ENCODE assay signal across 21 cellular contexts in genomic region chr2:120862254-120863172, GRCh38.
A peak's percentile ranks its signal among the peaks of the same experiment; 100 is the strongest.
DNase-seq lines count a peak whose midpoint lies in the region; ATAC-seq, FAIRE-seq and TF ChIP-seq lines count a peak whose summit lies in the region.
"Had no signal": no experiment of that assay in that cellular context is flagged by ENCODE, and none has a peak within 500 bp of the region (broad histone marks: within the 10 kb centered on the region; RNA-seq: fewer than 3 reads in every experiment).

No MANE protein-coding gene starts in this region.

- peak overlapping the region; percentile 18; the same call in 1 of the 2 replicates for H2BK5ac ChIP-seq in H1 (ENCODE audit: low read depth, low read length)

- no peak overlapping the region for H3K4me2 ChIP-seq in H1 (ENCODE audit: insufficient read depth in 1 of 2, low read depth in 2 of 2, low read length in 2 of 2)

- TF ChIP-seq POLR2A in H1 (IDR thresholded peaks at IDR 0.05; ENCODE audit: control extremely low read depth in 1 of 2, low read depth in 2 of 2, low read length in 2 of 2), result no peak
- TF ChIP-seq POLR2A in GM12891 (IDR thresholded peaks at IDR 0.05; ENCODE audit: low read depth, low read length), result no peak

- no peaks in the 10 kb centered on the region for H3K9me3 Mint-ChIP-seq in natural killer cell treated with Interleukin-12 subunit alpha and Interleukin-12 subunit beta and Interleukin-15 and Interleukin-18, amount 100 ng/mL, for 72 hours
- no peaks in the 10 kb centered on the region for H3K9me3 Mint-ChIP-seq in natural killer cell
- H3K9me3 Mint-ChIP-seq: activated naive CD8-positive, alpha-beta T cell treated with anti-CD3 and anti-CD28 coated beads, Interleukin-2, amount 50 U/mL, for 24 hours; activated T-helper 1 cell treated with anti-CD3 and anti-CD28 coated beads, Interleukin-12 subunit alpha, Interleukin-12 subunit beta, Interleukin-2, Interleukin-4 antibody, amounts not matched to agents 30 ng/mL and 10 ng/mL and 1 ng/mL, durations not matched to agents 14 hours and 24 hours and 36 hours; stimulated activated memory B cell treated with anti-CD40 and anti-IgM and Interleukin-4, amounts not matched to agents 10 μg/mL and 1 μg/mL and 100 μg/mL, for 72 hours had no signal

- no peak overlapping the region for H3K4ac ChIP-seq in H1 (replicated peaks; ENCODE audit: insufficient read length, low read depth, low read length)

- peak overlapping the region; percentile 60; the same call in 1 of the 2 replicates for H3K18ac ChIP-seq in H1 (ENCODE audit: extremely low read depth, low read length)

- H2BK120ac ChIP-seq in H1 (replicated peaks; ENCODE audit: low read depth, low read length), result no peak overlapping the region

- no peaks in the 10 kb centered on the region for H3K36me3 Mint-ChIP-seq in natural killer cell treated with Interleukin-12 subunit alpha and Interleukin-12 subunit beta and Interleukin-15 and Interleukin-18, amount 100 ng/mL, for 72 hours
- H3K36me3 Mint-ChIP-seq in natural killer cell, result no peaks in the 10 kb centered on the region
- H3K36me3 Mint-ChIP-seq: CD14-positive monocyte; naive thymus-derived CD8-positive, alpha-beta T cell; stimulated activated memory B cell treated with anti-CD40 and anti-IgM and Interleukin-4, amounts not matched to agents 10 μg/mL and 1 μg/mL and 100 μg/mL, for 72 hours had no signal

- H4K91ac ChIP-seq in H1 (replicated peaks; ENCODE audit: insufficient read length, low read length), result no peak overlapping the region

- DNase-seq in natural killer cell treated with Interleukin-12 subunit alpha and Interleukin-12 subunit beta and Interleukin-15 and Interleukin-18, amount 100 ng/mL, for 72 hours (ENCODE audit: low spot score), result peak; percentile 44
- DNase-seq in natural killer cell (no peak), H1 (ENCODE audit: low read depth in 1 of 2, low spot score in 2 of 2) (no peak), mesenteric fat pad (ENCODE audit: low spot score) (peak; percentile 82), GM12891 (ENCODE audit: insufficient read length, low spot score) (no peak), COR-L47 (lab: John Stamatoyannopoulos, UW) (no peak), KBM-7 (no peak)
- DNase-seq: activated CD8-positive, alpha-beta memory T cell treated with anti-CD3 and anti-CD28 coated beads for 24 hours; activated naive CD8-positive, alpha-beta T cell treated with anti-CD3 and anti-CD28 coated beads, Interleukin-2, amount 50 U/mL, for 24 hours; caudate nucleus; naive thymus-derived CD8-positive, alpha-beta T cell; NCI-H1092; NCI-H2107; NCI-H524 treated with DMSO at 0.1 percent for 48 hours; T-helper 17 cell had no signal

- no peak overlapping the region for H2AK5ac ChIP-seq in H1 (ENCODE audit: low read depth, low read length)

- no peak for FAIRE-seq in H1 (lab: Jason Lieb, UNC)
- no peak for FAIRE-seq in GM12891 (lab: Jason Lieb, UNC)
- FAIRE-seq: H54 had no signal

- no peak overlapping the region for H3K23ac ChIP-seq in H1 (ENCODE audit: insufficient read length)

- H4K20me1 ChIP-seq in H1 (replicated peaks in 1 of 2; ENCODE audit: control insufficient read depth in 1 of 2, insufficient read depth in 2 of 2, low read length in 2 of 2), result peaks cover 29 to 35% of the 10 kb centered on the region in 2 experiments

- H2BK20ac ChIP-seq in H1 (ENCODE audit: low read length), result no peak overlapping the region

- no peak for ATAC-seq in natural killer cell treated with Interleukin-12 subunit alpha and Interleukin-12 subunit beta and Interleukin-15 and Interleukin-18, amount 100 ng/mL, for 72 hours
- no peak for ATAC-seq in natural killer cell
- no peak for ATAC-seq in HG03520 (IDR thresholded peaks at IDR 0.05; ENCODE audit: unreplicated experiment)
- ATAC-seq: activated naive CD8-positive, alpha-beta T cell treated with anti-CD3 and anti-CD28 coated beads, Interleukin-2, amount 50 U/mL, for 24 hours; naive thymus-derived CD8-positive, alpha-beta T cell; stimulated activated memory B cell treated with anti-CD40 and anti-IgM and Interleukin-4, amounts not matched to agents 10 μg/mL and 1 μg/mL and 100 μg/mL, for 72 hours; T-helper 17 cell had no signal

- H4K8ac ChIP-seq in H1 (ENCODE audit: extremely low read depth, insufficient read depth, low read length), result no peak overlapping the region

- no peak for TF ChIP-seq CTCF in natural killer cell (IDR thresholded peaks at IDR 0.05)
- TF ChIP-seq CTCF in H1 (IDR thresholded peaks at IDR 0.05; ENCODE audit: control extremely low read depth in 1 of 3, insufficient read depth in 1 of 3, low read depth in 1 of 3, low read length in 3 of 3), result no peak

- WGBS in H1 (ENCODE audit: extremely low coverage in 1 of 2, insufficient coverage in 1 of 2, insufficient read length in 1 of 2, insufficient replicate concordance in 2 of 2, low coverage in 1 of 2, low lambda C conversion rate in 2 of 2, missing lambda C conversion rate in 1 of 2), 2 experiments, result 80% methylated on average over 19 of the region's 19 CpGs; no CpG with 5 or more reads in 1 of the 2 experiments

- H2BK12ac ChIP-seq in H1 (ENCODE audit: low read depth, low read length), result no peak overlapping the region

- H3K27me3 ChIP-seq in H1 (replicated peaks in 1 of 4; ENCODE audit: control insufficient read depth in 3 of 4, extremely low read depth in 1 of 4, insufficient read depth in 3 of 4, low read length in 3 of 4), result peaks cover 0 to 2% (median 0%) of the 10 kb centered on the region in 4 experiments; a peak in 1 of 7 replicates

- no peak for TF ChIP-seq RAD21 in H1 (IDR thresholded peaks at IDR 0.05 in 1 of 2, conservative IDR thresholded peaks at IDR 0.05 in 1 of 2; ENCODE audit: low read depth in 2 of 2, low read length in 2 of 2)

- peaks cover 0 to 42% of the 10 kb centered on the region in 2 experiments; a peak in 1 of 4 replicates for H3K79me2 ChIP-seq in H1 (ENCODE audit: control insufficient read depth in 1 of 2, insufficient read depth in 2 of 2, low read length in 2 of 2)

- peaks cover 5 to 50% (median 25%) of the 10 kb centered on the region in 4 experiments for H3K4me1 ChIP-seq in H1 (replicated peaks in 1 of 4; ENCODE audit: control insufficient read depth in 3 of 4, insufficient read depth in 4 of 4, low read length in 3 of 4)

- H3K79me1 ChIP-seq in H1 (ENCODE audit: low read depth, low read length), result peaks cover 20% of the 10 kb centered on the region

- H3K14ac ChIP-seq in H1 (ENCODE audit: insufficient read length), result no peak overlapping the region

- no peaks in the 10 kb centered on the region for H3K36me3 ChIP-seq in H1 (ENCODE audit: control insufficient read depth in 2 of 4, insufficient read depth in 4 of 4, low read length in 3 of 4)

- H3K9me3 ChIP-seq in H1 (ENCODE audit: insufficient read depth in 2 of 2, low read depth in 1 of 2, low read length in 1 of 2), result no peaks in the 10 kb centered on the region

- no peak overlapping the region for H3K4me3 ChIP-seq in H1 (ENCODE audit: extremely low read depth in 1 of 4, insufficient read depth in 2 of 4, low read depth in 3 of 4, low read length in 4 of 4)

- POLR2A ChIA-PET in H1 (lab: Charles Lee; ENCODE audit: partially characterized antibody), result interaction anchor here (0.6 to 2.5 kb wide), 4 partner anchors 10 to 121 kb away, joined by 3 to 7 read pairs (median 3); no protein-coding TSS in a partner anchor

- H4K5ac ChIP-seq in H1 (ENCODE audit: insufficient read length, low read depth, low read length), result no peak overlapping the region

- H3K27me3 Mint-ChIP-seq in natural killer cell treated with Interleukin-12 subunit alpha and Interleukin-12 subunit beta and Interleukin-15 and Interleukin-18, amount 100 ng/mL, for 72 hours, result peaks cover 0 to 7% of the 10 kb centered on the region in 2 donors
- peaks cover 5 to 12% of the 10 kb centered on the region in 2 donors for H3K27me3 Mint-ChIP-seq in natural killer cell (ENCODE audit: low read depth in 2 of 2)

- CTCF ChIA-PET in H1 (lab: Charles Lee; ENCODE audit: partially characterized antibody), result interaction anchor here (0.6 to 13.2 kb wide), 10 partner anchors 9 to 151 kb away, joined by 3 to 158 read pairs (median 4); no protein-coding TSS in a partner anchor

- H3K4me1 Mint-ChIP-seq in natural killer cell treated with Interleukin-12 subunit alpha and Interleukin-12 subunit beta and Interleukin-15 and Interleukin-18, amount 100 ng/mL, for 72 hours (ENCODE audit: low read depth in 2 of 2), result no peaks in the 10 kb centered on the region
- H3K4me1 Mint-ChIP-seq in natural killer cell, result no peaks in the 10 kb centered on the region
- H3K4me1 Mint-ChIP-seq: activated naive CD8-positive, alpha-beta T cell treated with anti-CD3 and anti-CD28 coated beads, Interleukin-2, amount 50 U/mL, for 24 hours; CD14-positive monocyte; stimulated activated memory B cell treated with anti-CD40 and anti-IgM and Interleukin-4, amounts not matched to agents 10 μg/mL and 1 μg/mL and 100 μg/mL, for 72 hours; T-helper 17 cell had no signal

- no peak overlapping the region for H3K9ac ChIP-seq in H1 (replicated peaks in 1 of 4; ENCODE audit: extremely low read depth in 1 of 4, low read depth in 3 of 4, low read length in 3 of 4)

- H3K27ac ChIP-seq in H1 (ENCODE audit: low read depth, low read length), result no peak overlapping the region
- H3K27ac ChIP-seq: VCaP had no signal

- no peak overlapping the region for H2BK15ac ChIP-seq in H1 (ENCODE audit: low read length)

- no peak overlapping the region for H3K56ac ChIP-seq in H1 (replicated peaks; ENCODE audit: insufficient read length, low read depth, low read length)

- intact Hi-C loops in natural killer cell (cut with micrococcal nuclease), result no loop called here

- in situ Hi-C loops in KBM-7 (cut with MboI; ENCODE audit: low pct_unique_long_range_greater_than_20kb, low sequenced_read_pairs), result no loop called here

- H3K23me2 ChIP-seq in H1 (ENCODE audit: low read depth, low read length), result no peaks in the 10 kb centered on the region

- no peak overlapping the region for H3K4me3 Mint-ChIP-seq in natural killer cell treated with Interleukin-12 subunit alpha and Interleukin-12 subunit beta and Interleukin-15 and Interleukin-18, amount 100 ng/mL, for 72 hours
- H3K4me3 Mint-ChIP-seq in natural killer cell, result no peak overlapping the region
- H3K4me3 Mint-ChIP-seq: activated naive CD8-positive, alpha-beta T cell treated with anti-CD3 and anti-CD28 coated beads, Interleukin-2, amount 50 U/mL, for 24 hours; activated T-helper 1 cell treated with anti-CD3 and anti-CD28 coated beads, Interleukin-12 subunit alpha, Interleukin-12 subunit beta, Interleukin-2, Interleukin-4 antibody, amounts not matched to agents 30 ng/mL and 10 ng/mL and 1 ng/mL, durations not matched to agents 14 hours and 24 hours and 36 hours; CD14-positive monocyte; naive thymus-derived CD8-positive, alpha-beta T cell; stimulated activated memory B cell treated with anti-CD40 and anti-IgM and Interleukin-4, amounts not matched to agents 10 μg/mL and 1 μg/mL and 100 μg/mL, for 72 hours; T-helper 17 cell had no signal

- H2AFZ ChIP-seq in H1 (ENCODE audit: low read length), result no peak overlapping the region

- no peak overlapping the region for H3K27ac Mint-ChIP-seq in natural killer cell treated with Interleukin-12 subunit alpha and Interleukin-12 subunit beta and Interleukin-15 and Interleukin-18, amount 100 ng/mL, for 72 hours
- H3K27ac Mint-ChIP-seq in natural killer cell, result no peak overlapping the region
- H3K27ac Mint-ChIP-seq: activated naive CD8-positive, alpha-beta T cell treated with anti-CD3 and anti-CD28 coated beads, Interleukin-2, amount 50 U/mL, for 24 hours; activated T-helper 1 cell treated with anti-CD3 and anti-CD28 coated beads, Interleukin-12 subunit alpha, Interleukin-12 subunit beta, Interleukin-2, Interleukin-4 antibody, amounts not matched to agents 30 ng/mL and 10 ng/mL and 1 ng/mL, durations not matched to agents 14 hours and 24 hours and 36 hours; CD14-positive monocyte; naive thymus-derived CD8-positive, alpha-beta T cell; stimulated activated memory B cell treated with anti-CD40 and anti-IgM and Interleukin-4, amounts not matched to agents 10 μg/mL and 1 μg/mL and 100 μg/mL, for 72 hours; T-helper 17 cell had no signal

- TF ChIP-seq EP300 in H1 (IDR thresholded peaks at IDR 0.05; ENCODE audit: borderline replicate concordance in 1 of 2, low read depth in 2 of 2, low read length in 2 of 2), result no peak

Comparison
In these comparisons a context has a peak if more than half of its experiments do, and no peak if none do; other contexts are left out.
1. DNase-seq: peak in natural killer cell treated with Interleukin-12 subunit alpha and Interleukin-12 subunit beta and Interleukin-15 and Interleukin-18, amount 100 ng/mL, for 72 hours (single experiment) and mesenteric fat pad (single experiment); none in natural killer cell (single experiment), H1 (0 of 2), GM12891 (single experiment), COR-L47 (single experiment) and KBM-7 (single experiment).